9 cellular contexts compared by ENCODE assay signal in genomic region chr19:18504886-18505610, GRCh38. TPM values are rescaled to one million over a fixed set of nuclear protein-coding genes. Genes with fewer than 3 reads are reported as not detected.
DNase-seq lines count a peak whose midpoint lies in the region; ATAC-seq and TF ChIP-seq lines count a peak whose summit lies in the region.
"Had no signal": no experiment of that assay in that cellular context is flagged by ENCODE, and none has a peak within 500 bp of the region (broad histone marks: within the 10 kb centered on the region; RNA-seq: fewer than 3 reads in every experiment).

No MANE protein-coding gene starts in this region.

- peak overlapping the region; percentile 48 for H3K4me2 ChIP-seq in parathyroid adenoma (ENCODE audit: low read length)

- CTCF ChIA-PET in CD8-positive, alpha-beta memory T cell (lab: Charles Lee): interaction anchor here (0.9 to 9.7 kb wide), 4 partner anchors 9 to 35 kb away, joined by 3 to 81 read pairs (median 8); partner anchors contain the start of gene ELL

- peak overlapping the region; percentile 90 to 100 (median 96) for H3K27ac Mint-ChIP-seq in CD8-positive, alpha-beta memory T cell

- no peak overlapping the region for H3K27ac ChIP-seq in CD8-positive, alpha-beta memory T cell (ENCODE audit: low read depth, low read length)
- peak overlapping the region; percentile 71 for H3K27ac ChIP-seq in KOPT-K1 (ENCODE audit: low read depth, low read length, poor library complexity, severe bottlenecking)
- H3K27ac ChIP-seq in duodenal mucosa (ENCODE audit: low read depth, low read length): peak overlapping the region; percentile 53
- peak overlapping the region; percentile 71 for H3K27ac ChIP-seq in parathyroid adenoma
- peak overlapping the region in 1 of 2 donors; percentile 95 for H3K27ac ChIP-seq in left lung

- peaks cover 51% of the 10 kb centered on the region for H3K79me2 ChIP-seq in parathyroid adenoma

- no peaks in the 10 kb centered on the region for H3K27me3 ChIP-seq in CD8-positive, alpha-beta memory T cell (ENCODE audit: insufficient read depth, low read length, poor library complexity, severe bottlenecking)
- H3K27me3 ChIP-seq in duodenal mucosa (ENCODE audit: control insufficient read depth in 1 of 2, insufficient read depth in 2 of 2, low read length in 2 of 2) (no peaks in the 10 kb centered on the region), parathyroid adenoma (ENCODE audit: control insufficient read depth, insufficient read depth, low read length) (no peaks in the 10 kb centered on the region), left lung (no peaks in the 10 kb centered on the region)

- H3K4me1 ChIP-seq in CD8-positive, alpha-beta memory T cell (ENCODE audit: insufficient read depth, low read length): peaks cover 95% of the 10 kb centered on the region
- peaks cover 87 to 88% of the 10 kb centered on the region in 2 donors for H3K4me1 ChIP-seq in duodenal mucosa (ENCODE audit: control insufficient read depth in 1 of 2, insufficient read depth in 2 of 2, low read length in 2 of 2)
- peaks cover 74% of the 10 kb centered on the region for H3K4me1 ChIP-seq in parathyroid adenoma
- peaks cover 58 to 98% of the 10 kb centered on the region in 2 donors for H3K4me1 ChIP-seq in left lung

- H3K27me3 Mint-ChIP-seq in CD8-positive, alpha-beta memory T cell: peaks cover 0 to 4% of the 10 kb centered on the region in 2 donors

- intact Hi-C loops in left lung (cut with DNase I): no loop called here

- TF ChIP-seq CTCF in parathyroid adenoma (IDR thresholded peaks at IDR 0.05) (no peak), left lung (IDR thresholded peaks at IDR 0.05) (no peak)

- no peak overlapping the region for H3K4me3 ChIP-seq in CD8-positive, alpha-beta memory T cell (ENCODE audit: low read length)
- peak overlapping the region; percentile 6 to 43 for H3K4me3 ChIP-seq in duodenal mucosa (ENCODE audit: low read depth in 1 of 2, low read length in 2 of 2)
- no peak overlapping the region for H3K4me3 ChIP-seq in parathyroid adenoma (ENCODE audit: low read depth, low read length)
- H3K4me3 ChIP-seq in left lung: no peak overlapping the region

- POLR2A ChIA-PET in CD8-positive, alpha-beta memory T cell (lab: Charles Lee): interaction anchor here (2.1 kb wide), 1 partner anchor 9 kb away, joined by 11 read pairs; no protein-coding TSS in a partner anchor

- peak overlapping the region; percentile 50 to 92 (median 78) for H3K4me3 Mint-ChIP-seq in CD8-positive, alpha-beta memory T cell

- H3K36me3 Mint-ChIP-seq in CD8-positive, alpha-beta memory T cell: peaks cover 0 to 2% (median 0%) of the 10 kb centered on the region in 3 donors

- no peaks in the 10 kb centered on the region for H3K9me3 Mint-ChIP-seq in CD8-positive, alpha-beta memory T cell

- no peaks in the 10 kb centered on the region for H3K36me3 ChIP-seq in CD8-positive, alpha-beta memory T cell (ENCODE audit: insufficient read depth, low read length)
- H3K36me3 ChIP-seq in KOPT-K1 (ENCODE audit: insufficient read depth, low read length): no peaks in the 10 kb centered on the region
- no peaks in the 10 kb centered on the region for H3K36me3 ChIP-seq in duodenal mucosa (ENCODE audit: control insufficient read depth in 1 of 2, insufficient read depth in 2 of 2, low read length in 2 of 2)
- H3K36me3 ChIP-seq in parathyroid adenoma (ENCODE audit: control insufficient read depth, insufficient read depth, low read length): no peaks in the 10 kb centered on the region
- no peaks in the 10 kb centered on the region for H3K36me3 ChIP-seq in left lung

- ATAC-seq in GM18870 (IDR thresholded peaks at IDR 0.05; ENCODE audit: unreplicated experiment) (no peak), left lung (no peak)
- ATAC-seq: Panc1 had no signal

- no peaks in the 10 kb centered on the region for H3K9me3 ChIP-seq in CD8-positive, alpha-beta memory T cell (ENCODE audit: low read length)
- H3K9me3 ChIP-seq in KOPT-K1 (ENCODE audit: insufficient read depth, low read length, poor library complexity, severe bottlenecking) (no peaks in the 10 kb centered on the region), duodenal mucosa (ENCODE audit: control insufficient read depth in 1 of 2, low read length in 2 of 2) (no peaks in the 10 kb centered on the region), parathyroid adenoma (ENCODE audit: control insufficient read depth, low read length) (no peaks in the 10 kb centered on the region), left lung (no peaks in the 10 kb centered on the region)

- H3K9ac ChIP-seq in duodenal mucosa (ENCODE audit: low read depth in 1 of 2, low read length in 2 of 2) (peak overlapping the region; percentile 49 to 50), parathyroid adenoma (no peak overlapping the region)

- H2AFZ ChIP-seq in parathyroid adenoma: no peak overlapping the region

- DNase-seq in CD8-positive, alpha-beta memory T cell: no peak
- DNase-seq in left lung (no peak), GM19238 (ENCODE audit: insufficient read length, low spot score) (no peak)
- DNase-seq: NCI-H1092 had no signal

- H3K4me1 Mint-ChIP-seq in CD8-positive, alpha-beta memory T cell: peaks cover 88 to 100% (median 91%) of the 10 kb centered on the region in 3 donors

RNA-seq across cellular contexts. Expression of gene ELL, which starts 16.8 kb away (rescaled TPM):
- 10 to 100 TPM; 24.4 to 25.5 TPM for total RNA-seq in CD8-positive, alpha-beta memory T cell
- 22.1 TPM for polyA plus RNA-seq in CD8-positive, alpha-beta memory T cell
- 10 to 100 TPM; 13.3 to 22.9 TPM for total RNA-seq in left lung

RNA-seq across cellular contexts. Expression of gene FKBP8, which starts 38.3 kb away (rescaled TPM):
- total RNA-seq in CD8-positive, alpha-beta memory T cell: 100 to 1,000 TPM; 161 to 170 TPM
- 138 TPM for polyA plus RNA-seq in CD8-positive, alpha-beta memory T cell
- 100 to 1,000 TPM; 176 to 195 TPM for total RNA-seq in left lung

RNA-seq across cellular contexts. Expression of gene KXD1, which starts 52.6 kb away (rescaled TPM):
- total RNA-seq in CD8-positive, alpha-beta memory T cell: 100 to 1,000 TPM; 127 to 128 TPM
- polyA plus RNA-seq in CD8-positive, alpha-beta memory T cell: 84.4 TPM
- 10 to 100 TPM; 68.9 to 86.2 TPM for total RNA-seq in left lung

Comparison
In these comparisons a context has a peak if more than half of its experiments do, and no peak if none do; other contexts are left out.
1. H3K4me3 ChIP-seq: peak in duodenal mucosa (2 of 2); none in CD8-positive, alpha-beta memory T cell (single experiment), parathyroid adenoma (single experiment) and left lung (0 of 2).